Comparison of ENCODE assay signal across 12 cellular contexts in the genomic region with DNA sequence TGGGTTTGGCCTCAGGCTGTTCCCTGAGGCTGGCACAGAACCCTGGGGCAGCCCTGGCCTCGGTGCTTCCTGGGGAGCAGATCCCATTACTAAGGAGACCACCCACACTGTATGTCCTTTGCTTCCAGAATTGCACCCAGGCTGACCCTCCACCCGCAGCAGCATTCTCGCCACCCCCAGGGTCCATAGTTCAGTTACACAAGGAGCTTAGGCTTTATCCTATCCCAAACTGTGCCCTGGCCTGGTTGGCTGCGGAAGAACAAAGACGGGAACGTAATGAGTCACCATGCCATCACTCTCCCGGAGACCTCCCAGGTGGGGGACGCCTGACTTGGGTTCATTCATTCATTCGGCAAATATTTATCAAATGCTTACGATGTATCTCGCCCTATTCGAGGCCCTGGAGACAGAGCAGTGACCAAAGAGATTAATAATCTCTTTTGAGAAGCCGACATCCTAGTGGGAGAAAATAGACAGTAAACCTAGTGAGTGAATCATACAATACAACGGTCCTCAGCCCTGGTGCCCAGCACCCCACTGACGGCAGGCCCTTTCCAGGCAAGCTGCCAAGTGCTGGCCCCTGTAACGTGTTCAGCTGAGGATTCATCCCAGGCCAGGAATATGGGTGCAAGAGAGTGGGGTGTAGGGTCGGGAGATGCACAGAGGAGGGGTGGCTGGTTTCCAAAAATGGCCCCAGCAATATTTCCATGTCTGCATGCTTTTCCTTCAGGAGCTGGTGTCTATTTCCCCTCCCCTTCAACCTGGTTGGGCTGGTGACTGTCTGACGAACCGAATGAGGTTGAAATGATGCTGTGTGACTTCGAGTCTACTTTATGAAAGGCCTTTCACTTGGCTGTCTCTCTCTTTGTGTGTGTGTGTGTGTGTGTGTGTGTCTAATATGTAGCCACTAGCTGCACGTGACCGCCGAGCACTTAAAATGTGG.
DNase-seq lines count a peak whose midpoint lies in the region; TF ChIP-seq lines count a peak whose summit lies in the region.
"Had no signal": no experiment of that assay in that cellular context is flagged by ENCODE, and none has a peak within 500 bp of the region (broad histone marks: within the 10 kb centered on the region; RNA-seq: fewer than 3 reads in every experiment).

No MANE protein-coding gene starts in this region.

- H3K27me3 Mint-ChIP-seq in brain = peaks cover 3% of the 10 kb centered on the region

- intact Hi-C loops in colonic mucosa (cut with DNase I) = no loop called here

- peaks cover 16% of the 10 kb centered on the region for H3K4me1 ChIP-seq in HUES64 (ENCODE audit: insufficient read depth, low read length)
- no peaks in the 10 kb centered on the region for H3K4me1 ChIP-seq in colonic mucosa
- H3K4me1 ChIP-seq: heart left ventricle had no signal

- H3K9ac ChIP-seq in HUES64 (ENCODE audit: low read depth, low read length) = no peak overlapping the region
- no peak overlapping the region for H3K9ac ChIP-seq in colonic mucosa (ENCODE audit: low read depth in 2 of 2, low read length in 2 of 2)

- peak overlapping the region in 3 of 5 experiments; percentile 40 to 86 (median 77) for H3K27ac Mint-ChIP-seq in brain

- TF ChIP-seq CTCF in brain (conservative IDR thresholded peaks at IDR 0.05) = no peak
- TF ChIP-seq CTCF in colonic mucosa (IDR thresholded peaks at IDR 0.05) = no peak

- H3K36me3 Mint-ChIP-seq in brain = no peaks in the 10 kb centered on the region

- H3K36me3 ChIP-seq in HUES64 (ENCODE audit: insufficient read depth, low read length) (no peaks in the 10 kb centered on the region), colonic mucosa (no peaks in the 10 kb centered on the region)
- H3K36me3 ChIP-seq: heart left ventricle had no signal

- WGBS in HUES64 = 57% methylated on average over 23 of the region's 23 CpGs

- H3K27ac ChIP-seq in HUES64 (ENCODE audit: low read depth, low read length) (peak overlapping the region; percentile 13; the same call in 1 of the 2 replicates), colonic mucosa (no peak overlapping the region)
- H3K27ac ChIP-seq: heart left ventricle had no signal

- no peaks in the 10 kb centered on the region for H3K27me3 ChIP-seq in HUES64 (ENCODE audit: insufficient read depth, low read length)
- H3K27me3 ChIP-seq in colonic mucosa = no peaks in the 10 kb centered on the region

- DNase-seq in COLO829 (ENCODE audit: low spot score) (peak; percentile 75), lung microvascular endothelial cell (ENCODE audit: low read depth in 2 of 2) (peak; percentile 20 to 44), NCI-H82 treated with DMSO at 0.1 percent for 48 hours (lab: John Stamatoyannopoulos, UW; ENCODE audit: unreplicated experiment) (no peak), colonic mucosa (no peak), activated gamma-delta T cell treated with Interleukin-2 at 50 U/mL for 16 hours (no peak), NCI-H2029 treated with DMSO at 0.1 percent for 48 hours (lab: John Stamatoyannopoulos, UW) (no peak)
- DNase-seq: activated CD4-positive, alpha-beta T cell treated with anti-CD3 and anti-CD28 coated beads, Interleukin-2, amount 50 U/mL, for 1 hour; DMS 273 treated with DMSO at 0.1 percent for 48 hours; heart left ventricle; OCI-M1 had no signal

- H3K4me1 Mint-ChIP-seq in brain = peaks cover 35% of the 10 kb centered on the region

- H3K9me3 ChIP-seq in HUES64 (ENCODE audit: insufficient read depth, low read depth, low read length) = no peaks in the 10 kb centered on the region
- H3K9me3 ChIP-seq in colonic mucosa = no peaks in the 10 kb centered on the region
- H3K9me3 ChIP-seq: heart left ventricle had no signal

- H3K4me3 Mint-ChIP-seq in brain = peak overlapping the region in 2 of 5 experiments; percentile 1 to 18

- peaks cover 0 to 8% (median 0%) of the 10 kb centered on the region in 5 experiments for H3K9me3 Mint-ChIP-seq in brain

- no peak overlapping the region for H3K4me3 ChIP-seq in HUES64 (ENCODE audit: low read length)
- no peak overlapping the region for H3K4me3 ChIP-seq in colonic mucosa
- H3K4me3 ChIP-seq: heart left ventricle had no signal

Comparison
In these comparisons a context has a peak if more than half of its experiments do, and no peak if none do; other contexts are left out.
1. DNase-seq: peak in COLO829 (single experiment) and lung microvascular endothelial cell (2 of 2); none in NCI-H82 treated with DMSO at 0.1 percent for 48 hours (single experiment), colonic mucosa (single experiment), activated gamma-delta T cell treated with Interleukin-2 at 50 U/mL for 16 hours (single experiment) and NCI-H2029 treated with DMSO at 0.1 percent for 48 hours (single experiment).